1 cellular context compared by ENCODE assay signal in genomic region chr22:17476838-17477237, GRCh38.
TF ChIP-seq lines count a peak whose summit lies in the region.

No MANE protein-coding gene starts in this region.

TF ChIP-seq in GM23338, 12 proteins besides CTCF, POLR2A, EP300 and RAD21 (continued from another document):
- no peak for TF ChIP-seq REST (IDR thresholded peaks at IDR 0.05; ENCODE audit: unreplicated experiment)
- TF ChIP-seq POLR2AphosphoS5 (IDR thresholded peaks at IDR 0.05; ENCODE audit: low read depth) = no peak
- TF ChIP-seq NANOG (IDR thresholded peaks at IDR 0.05; ENCODE audit: borderline replicate concordance) = no peak
- no peak for TF ChIP-seq EZH2phosphoT487 (IDR thresholded peaks at IDR 0.05; ENCODE audit: unreplicated experiment)
- no peak for TF ChIP-seq EZH2 (IDR thresholded peaks at IDR 0.05; ENCODE audit: low read depth, unreplicated experiment)
- no peak for TF ChIP-seq CREB1 (CRISPR knock-in tag; IDR thresholded peaks at IDR 0.05; ENCODE audit: low read depth)
- no peak for TF ChIP-seq ZNF114 (CRISPR knock-in tag; IDR thresholded peaks at IDR 0.05)
- TF ChIP-seq ZNF331 (CRISPR knock-in tag; IDR thresholded peaks at IDR 0.05; ENCODE audit: low read depth) = no peak
- TF ChIP-seq JUNB (IDR thresholded peaks at IDR 0.05; ENCODE audit: unreplicated experiment) = no peak
- no peak for TF ChIP-seq ZNF462 (CRISPR knock-in tag; IDR thresholded peaks at IDR 0.05)
